In genomic region chr11:121157756-121158155, GRCh38 we compare ENCODE assay signal across 18 cellular contexts. TPM values are rescaled to one million over a fixed set of nuclear protein-coding genes. Genes with fewer than 3 reads are reported as not detected.
DNase-seq lines count a peak whose midpoint lies in the region; ATAC-seq and TF ChIP-seq lines count a peak whose summit lies in the region.
"Had no signal": no experiment of that assay in that cellular context is flagged by ENCODE, and none has a peak within 500 bp of the region (broad histone marks: within the 10 kb centered on the region; RNA-seq: fewer than 3 reads in every experiment).

No MANE protein-coding gene starts in this region.

- no TSS peak for BruUV-seq in IMR-90 (replicated peaks; lab: Mats Ljungman, UMichigan)

- no peak overlapping the region for H3K27ac ChIP-seq in IMR-90 (ENCODE audit: insufficient read depth, low read length)
- H3K27ac ChIP-seq in neuronal stem cell (replicated peaks; ENCODE audit: low read length) = no peak overlapping the region
- H3K27ac ChIP-seq in esophagus squamous epithelium = no peak overlapping the region
- H3K27ac ChIP-seq: 22Rv1; A549; BLaER1 treated with 17β-estradiol and CSF1 and Interleukin-3, amounts not matched to agents 10 nM and 100 nM; C4-2B had no signal

- H3K4me2 ChIP-seq in IMR-90 (ENCODE audit: low read depth, low read length) (no peak overlapping the region), neuronal stem cell (ENCODE audit: insufficient read depth, low read length, poor library complexity, severe bottlenecking) (no peak overlapping the region)
- H3K4me2 ChIP-seq: A549; BLaER1 treated with 17β-estradiol and CSF1 and Interleukin-3, amounts not matched to agents 10 nM and 100 nM had no signal

- H2BK5ac ChIP-seq in IMR-90 (ENCODE audit: low read depth, low read length, poor library complexity, severe bottlenecking) (no peak overlapping the region), neuronal stem cell (ENCODE audit: low read length) (no peak overlapping the region)

- no peaks in the 10 kb centered on the region; the same call in 1 of the 2 replicates for H3K9me3 ChIP-seq in IMR-90 (ENCODE audit: control insufficient read depth, insufficient read depth, low read length)
- peaks cover 0 to 3% of the 10 kb centered on the region in 2 donors for H3K9me3 ChIP-seq in neuronal stem cell (replicated peaks in 1 of 2; ENCODE audit: control insufficient read depth in 2 of 2, insufficient read depth in 1 of 2, low read depth in 1 of 2, low read length in 2 of 2)
- no peaks in the 10 kb centered on the region for H3K9me3 ChIP-seq in esophagus squamous epithelium
- H3K9me3 ChIP-seq: A549, Caco-2 had no signal

- no peak overlapping the region for H2BK12ac ChIP-seq in neuronal stem cell (ENCODE audit: low read length)

- H3K18ac ChIP-seq in IMR-90 (ENCODE audit: low read depth, low read length) = no peak overlapping the region
- H3K18ac ChIP-seq in neuronal stem cell (ENCODE audit: low read length) = no peak overlapping the region

- no peak for TF ChIP-seq CTCF in IMR-90 (conservative IDR thresholded peaks at IDR 0.05; ENCODE audit: low read depth, low read length)
- no peak for TF ChIP-seq CTCF in esophagus squamous epithelium (IDR thresholded peaks at IDR 0.05)

- H3K4me3 ChIP-seq in IMR-90 (ENCODE audit: insufficient read depth, low read depth, low read length) (no peak overlapping the region), neuronal stem cell (ENCODE audit: low read length in 2 of 2) (no peak overlapping the region), esophagus squamous epithelium (no peak overlapping the region)
- H3K4me3 ChIP-seq: A549; BLaER1 treated with 17β-estradiol and CSF1 and Interleukin-3, amounts not matched to agents 10 nM and 100 nM; GM12878 had no signal

- DNase-seq in ELF-1 (ENCODE audit: low read depth, low spot score) (peak; percentile 58), IMR-90 (no peak), neuronal stem cell (ENCODE audit: low spot score) (no peak), esophagus squamous epithelium (lab: John Stamatoyannopoulos, UW) (no peak)
- no peak for DNase-seq in effector CD8-positive, alpha-beta T cell (lab: John Stamatoyannopoulos, UW)
- DNase-seq: AML-193; Caco-2; Calu3; CD4-positive, alpha-beta T cell; CD8-positive, alpha-beta T cell; DMS79 treated with DMSO at 0.1 percent for 48 hours; GDM1 had no signal

- WGBS in IMR-90 (ENCODE audit: extremely low coverage in 2 of 2, insufficient read length in 1 of 2), 2 experiments = 76% methylated on average over 33 of the region's 36 CpGs; no CpG with 5 or more reads in 1 of the 2 experiments
- no CpG with 5 or more reads among the region's 36 CpGs for WGBS in neuronal stem cell (ENCODE audit: extremely low coverage in 2 of 2, insufficient read length in 2 of 2, insufficient replicate concordance in 1 of 2), 2 donors
- WGBS in esophagus squamous epithelium, 2 donors = 82% methylated on average over 25 to 36 of the region's 36 CpGs

- intact Hi-C loops in IMR-90 (cut with micrococcal nuclease) (no loop called here), esophagus squamous epithelium (cut with DNase I) (no loop called here)

- H4K91ac ChIP-seq in IMR-90 (ENCODE audit: insufficient read depth, low read depth, low read length) (no peak overlapping the region), neuronal stem cell (ENCODE audit: low read depth, low read length, poor library complexity) (no peak overlapping the region)

- TF ChIP-seq RAD21 in IMR-90 (IDR thresholded peaks at IDR 0.05; ENCODE audit: low read length) = no peak

- no peak overlapping the region for H3K56ac ChIP-seq in IMR-90 (ENCODE audit: extremely low read depth, insufficient read depth, low read length)

- H4K8ac ChIP-seq in IMR-90 (ENCODE audit: low read depth in 2 of 2, low read length in 2 of 2) (no peak overlapping the region), neuronal stem cell (ENCODE audit: low read depth, low read length) (peak overlapping the region; percentile 32)

- H3K23ac ChIP-seq in IMR-90 (ENCODE audit: low read depth, low read length) (no peak overlapping the region), neuronal stem cell (ENCODE audit: low read depth, low read length, poor library complexity) (peak overlapping the region; percentile 12)

- H2AK5ac ChIP-seq in IMR-90 (ENCODE audit: low read depth, low read length) (no peak overlapping the region), neuronal stem cell (ENCODE audit: low read depth, low read length) (no peak overlapping the region)

- dilution Hi-C loops in IMR-90 (cut with HindIII; ENCODE audit: low sequenced_read_pairs, unreplicated experiment) = no loop called here

- H2BK15ac ChIP-seq in IMR-90 (ENCODE audit: low read depth, low read length) = no peak overlapping the region
- no peak overlapping the region for H2BK15ac ChIP-seq in neuronal stem cell (ENCODE audit: low read length)

- H2AFZ ChIP-seq in IMR-90 (replicated peaks; ENCODE audit: low read length, poor library complexity) (peak overlapping the region; percentile 48), neuronal stem cell (ENCODE audit: low read length) (no peak overlapping the region)

- H3K79me1 ChIP-seq in IMR-90 (ENCODE audit: low read depth in 1 of 2, low read length in 2 of 2) (no peaks in the 10 kb centered on the region), neuronal stem cell (ENCODE audit: low read depth, low read length) (no peaks in the 10 kb centered on the region)

- no peak overlapping the region for H4K5ac ChIP-seq in IMR-90 (ENCODE audit: low read depth, low read length)

- no peaks in the 10 kb centered on the region for H3K9me1 ChIP-seq in IMR-90 (ENCODE audit: insufficient read depth, low read length)

- H3K36me3 ChIP-seq in IMR-90 (ENCODE audit: control insufficient read depth, insufficient read depth, low read length) (no peaks in the 10 kb centered on the region), neuronal stem cell (replicated peaks in 1 of 2; ENCODE audit: control insufficient read depth in 2 of 2, insufficient read depth in 2 of 2, low read length in 2 of 2) (no peaks in the 10 kb centered on the region), esophagus squamous epithelium (no peaks in the 10 kb centered on the region)
- H3K36me3 ChIP-seq: BLaER1 treated with 17β-estradiol and CSF1 and Interleukin-3, amounts not matched to agents 10 nM and 100 nM had no signal

- CTCF ChIA-PET in IMR-90 (lab: Yijun Ruan, JAX) = no interaction called here

- POLR2A ChIA-PET in IMR-90 (lab: Charles Lee; ENCODE audit: unreplicated experiment) = no interaction called here

- H3K27me3 ChIP-seq in IMR-90 (ENCODE audit: control insufficient read depth, insufficient read depth, low read length) = peaks cover 8% of the 10 kb centered on the region
- H3K27me3 ChIP-seq in neuronal stem cell (ENCODE audit: control insufficient read depth in 3 of 3, insufficient read depth in 3 of 3, low read depth in 1 of 3, low read length in 3 of 3) = no peaks in the 10 kb centered on the region
- H3K27me3 ChIP-seq in esophagus squamous epithelium = no peaks in the 10 kb centered on the region
- H3K27me3 ChIP-seq: BLaER1 treated with 17β-estradiol and CSF1 and Interleukin-3, amounts not matched to agents 10 nM and 100 nM had no signal

- in situ Hi-C loops in IMR-90 (cut with MboI; ENCODE audit: low sequenced_read_pairs) = no loop called here

- H3K14ac ChIP-seq in IMR-90 (replicated peaks; ENCODE audit: low read depth, low read length) (no peak overlapping the region), neuronal stem cell (ENCODE audit: low read length) (peak overlapping the region; percentile 76)

- H2AK9ac ChIP-seq in IMR-90 (replicated peaks; ENCODE audit: low read depth, low read length, poor library complexity) = no peak overlapping the region

- ATAC-seq in IMR-90 (ENCODE audit: low read depth) = no peak
- no peak for ATAC-seq in GM19324 (IDR thresholded peaks at IDR 0.05; ENCODE audit: low FRiP score, unreplicated experiment)
- ATAC-seq: A549; CD8-positive, alpha-beta T cell; GM12878 had no signal

- H3K4me1 ChIP-seq in IMR-90 (ENCODE audit: control insufficient read depth, insufficient read depth, low read length) (no peaks in the 10 kb centered on the region), neuronal stem cell (ENCODE audit: control insufficient read depth in 2 of 2, insufficient read depth in 1 of 2, low read depth in 1 of 2, low read length in 2 of 2) (no peaks in the 10 kb centered on the region), esophagus squamous epithelium (no peaks in the 10 kb centered on the region)
- H3K4me1 ChIP-seq: A549; BLaER1 treated with 17β-estradiol and CSF1 and Interleukin-3, amounts not matched to agents 10 nM and 100 nM; Caco-2 had no signal

- H2BK20ac ChIP-seq in IMR-90 (ENCODE audit: low read depth, low read length) = no peak overlapping the region

- TF ChIP-seq POLR2A in IMR-90 (IDR thresholded peaks at IDR 0.05; ENCODE audit: low read depth, low read length) (no peak), esophagus squamous epithelium (IDR thresholded peaks at IDR 0.05) (no peak)

- no peak overlapping the region for H3K9ac ChIP-seq in IMR-90 (ENCODE audit: low read depth, low read length)
- H3K9ac ChIP-seq in neuronal stem cell (ENCODE audit: low read depth, low read length, poor library complexity) = no peak overlapping the region
- H3K9ac ChIP-seq: BLaER1 treated with 17β-estradiol and CSF1 and Interleukin-3, amounts not matched to agents 10 nM and 100 nM had no signal

- no peak overlapping the region for H3K4ac ChIP-seq in IMR-90 (ENCODE audit: low read depth, low read length)
- H3K4ac ChIP-seq in neuronal stem cell (ENCODE audit: low read length) = no peak overlapping the region

- H4K20me1 ChIP-seq in IMR-90 (ENCODE audit: insufficient read depth, low read length) = no peaks in the 10 kb centered on the region
- H4K20me1 ChIP-seq: BLaER1 treated with 17β-estradiol and CSF1 and Interleukin-3, amounts not matched to agents 10 nM and 100 nM had no signal

- H2BK120ac ChIP-seq in IMR-90 (ENCODE audit: low read depth, low read length) (no peak overlapping the region), neuronal stem cell (ENCODE audit: low read depth, low read length) (no peak overlapping the region)

TF ChIP-seq in IMR-90, 13 proteins besides CTCF, POLR2A, EP300 and RAD21 (continues in another document):
- no peak for TF ChIP-seq MAZ (IDR thresholded peaks at IDR 0.05; ENCODE audit: borderline replicate concordance, low read depth, low read length)
- no peak for TF ChIP-seq FOS (IDR thresholded peaks at IDR 0.05; ENCODE audit: low read depth, low read length)
- no peak for TF ChIP-seq BHLHE40 (IDR thresholded peaks at IDR 0.05; ENCODE audit: low read depth, low read length)
- TF ChIP-seq MAFK (IDR thresholded peaks at IDR 0.05; ENCODE audit: low read depth, low read length) = no peak
- TF ChIP-seq SMC3 (IDR thresholded peaks at IDR 0.05; ENCODE audit: low read depth, low read length) = no peak
- no peak for TF ChIP-seq MXI1 (IDR thresholded peaks at IDR 0.05; ENCODE audit: borderline replicate concordance, low read depth, low read length)
- TF ChIP-seq CEBPB (IDR thresholded peaks at IDR 0.05; ENCODE audit: low read depth, low read length) = no peak

RNA-seq across cellular contexts. Expression of gene TECTA, which starts 56.7 kb away (rescaled TPM):
- total RNA-seq in IMR-90 (2012; rRNA removed) (0.18 and 0.28 TPM in 2 replicates), esophagus squamous epithelium (under 1 TPM in 1 of 4 donors, not detected in 3; 0.38 TPM)
- polyA plus RNA-seq in IMR-90 (2012; rRNA removed) = 0.16 and 0.17 TPM in 2 replicates
- 0.12 and 0.13 TPM in 2 replicates for polyA plus RNA-seq in IMR-90 (2012; cell fraction: cytosol; rRNA removed)
- polyA plus RNA-seq in IMR-90 (2012; cell fraction: nucleus; rRNA removed; ENCODE audit: low replicate concordance) = 1.0 and 1.2 TPM in 2 replicates
- 0.47 TPM for polyA plus RNA-seq in neuronal stem cell (2013, experiment 1 of 2)
- 0.54 TPM for polyA plus RNA-seq in neuronal stem cell (2013, experiment 2 of 2)
- total RNA-seq: Calu3 had no signal
